27 cellular contexts compared by ENCODE assay signal in genomic region chr20:54251093-54251492, GRCh38.
"Had no signal": no experiment of that assay in that cellular context is flagged by ENCODE, and none has a peak within 500 bp of the region (broad histone marks: within the 10 kb centered on the region; RNA-seq: fewer than 3 reads in every experiment).

No MANE protein-coding gene starts in this region.

- H3K27me3 ChIP-seq: esophagus squamous epithelium, gastrocnemius medialis, ovary, right atrium auricular region, tibial artery had no signal

- H3K27ac ChIP-seq: coronary artery, esophagus squamous epithelium, gastrocnemius medialis, ovary, psoas muscle, right atrium auricular region, tibial artery, WERI-Rb-1 had no signal

- DNase-seq: activated CD4-positive, alpha-beta T cell treated with anti-CD3 and anti-CD28 coated beads for 36 hours; activated CD4-positive, alpha-beta T cell treated with anti-CD3 and anti-CD28 coated beads, Interleukin-2, amount 50 U/mL, for 4 hours; activated CD8-positive, alpha-beta memory T cell treated with anti-CD3 and anti-CD28 coated beads for 24 hours; activated CD8-positive, alpha-beta memory T cell treated with anti-CD3 and anti-CD28 coated beads, Interleukin-2, amount 50 U/mL, for 4 hours; activated naive CD4-positive, alpha-beta T cell treated with anti-CD3 and anti-CD28 coated beads for 36 hours; activated T-cell treated with anti-CD3 and anti-CD28 coated beads, Interleukin-2, amount 50 U/mL, for 24 hours; endodermal cell; esophagus squamous epithelium; gastrocnemius medialis; head of caudate nucleus; hypothalamus; left ventricle myocardium superior; mammary epithelial cell; midbrain; natural killer cell; ovary; psoas muscle; stimulated activated CD4-positive, alpha-beta T cell treated with anti-CD3 and anti-CD28 coated beads, Interleukin-12 subunit alpha, Interleukin-12 subunit beta, amount 100 ng/mL, for 4 hours; stimulated activated CD4-positive, alpha-beta T cell treated with anti-CD3 and anti-CD28 coated beads, Interleukin-1b, Interleukin-23, amount 100 ng/mL, for 48 hours; stimulated activated naive CD8-positive, alpha-beta T cell treated with anti-CD3 and anti-CD28 coated beads, Interleukin-15, amount 100 ng/mL, for 72 hours; tibial artery; WERI-Rb-1 had no signal

- H3K9me3 ChIP-seq: esophagus squamous epithelium, gastrocnemius medialis, ovary, psoas muscle, right atrium auricular region, tibial artery had no signal

- ATAC-seq: activated CD4-positive, alpha-beta T cell treated with anti-CD3 and anti-CD28 coated beads for 36 hours; gastrocnemius medialis; left ventricle myocardium superior; natural killer cell; psoas muscle; stimulated activated effector memory CD8-positive, alpha-beta T cell treated with anti-CD3 and anti-CD28 coated beads, Interleukin-12 subunit alpha, Interleukin-12 subunit beta, amount 100 ng/mL, for 72 hours had no signal

- H3K4me3 ChIP-seq: coronary artery, esophagus squamous epithelium, gastrocnemius medialis, ovary, psoas muscle, right atrium auricular region, tibial artery had no signal

- H3K4me1 ChIP-seq: esophagus squamous epithelium, gastrocnemius medialis, psoas muscle, right atrium auricular region, tibial artery had no signal

- FAIRE-seq: bronchial epithelial cell, TTC549 had no signal

- H3K36me3 ChIP-seq: esophagus squamous epithelium, gastrocnemius medialis, ovary, right atrium auricular region, tibial artery, WERI-Rb-1 had no signal
